In the genomic region with DNA sequence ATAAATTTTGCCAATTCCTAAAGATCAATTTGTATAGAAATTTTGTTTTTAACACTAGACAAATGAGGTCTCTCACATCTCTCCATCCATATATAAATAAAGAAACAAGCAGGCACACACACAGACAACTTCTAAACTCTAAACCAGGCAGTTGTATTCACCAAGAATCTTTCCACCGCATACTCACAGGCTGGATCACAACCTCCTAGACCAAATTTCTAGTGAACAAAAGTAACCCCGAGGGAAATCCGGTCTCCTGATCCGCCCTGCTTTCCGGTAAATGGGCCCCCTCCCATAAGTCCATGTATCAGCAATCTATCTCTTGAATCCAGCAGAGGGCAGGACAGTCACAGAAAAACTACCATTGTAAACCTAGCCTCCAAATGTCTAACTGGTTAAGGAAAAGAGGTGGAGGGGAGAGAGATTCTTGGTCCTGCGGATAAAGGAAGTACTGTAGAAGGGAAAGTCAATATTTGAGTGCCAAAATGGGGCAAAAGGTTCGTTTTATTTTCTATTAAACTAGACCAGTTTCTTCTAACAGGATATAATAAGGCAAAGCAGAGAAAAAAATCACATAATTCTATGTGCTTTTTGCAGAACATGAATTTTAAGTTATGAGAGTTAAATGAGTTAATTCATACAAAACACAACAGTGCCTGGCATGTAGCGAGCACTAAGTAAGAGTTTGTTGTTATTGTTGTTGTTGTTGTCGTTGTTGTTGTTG, we compare ENCODE assay signal across 8 cellular contexts. TPM values are rescaled to one million over a fixed set of nuclear protein-coding genes. Genes with fewer than 3 reads are reported as not detected.
DNase-seq lines count a peak whose midpoint lies in the region; ATAC-seq and TF ChIP-seq lines count a peak whose summit lies in the region.

No MANE protein-coding gene starts in this region.

- peak overlapping the region; percentile 83 for H3K27ac ChIP-seq in cingulate gyrus (ENCODE audit: low read depth, low read length)

- peak; percentile 39 for ATAC-seq in HG03103 (IDR thresholded peaks at IDR 0.05; ENCODE audit: low read depth, unreplicated experiment)
- peak; percentile 54 for ATAC-seq in left colon
- ATAC-seq in HG03039 (IDR thresholded peaks at IDR 0.05; ENCODE audit: unreplicated experiment): no peak

- intact Hi-C loops in left colon (cut with DNase I, micrococcal nuclease): loop anchor here (2.0 to 5.0 kb wide), 2 partner anchors 141 to 144 kb away; no protein-coding TSS in a partner anchor

- TF ChIP-seq CTCF in GM12865 (IDR thresholded peaks at IDR 0.05; ENCODE audit: insufficient read depth, low read depth, low read length, missing control alignments): peak; percentile 62

- H3K4me3 ChIP-seq in GM12865 (ENCODE audit: low read depth, low read length): peak overlapping the region; percentile 29; the same call in 1 of the 2 replicates

- peak; percentile 88 for DNase-seq in GM12865 (ENCODE audit: low read depth)
- peak; percentile 33 for DNase-seq in NCI-H226
- DNase-seq in activated CD4-positive, CD25-positive, alpha-beta regulatory T cell (lab: John Stamatoyannopoulos, UW): peak; percentile 7 to 37 (median 13)
- DNase-seq in left colon: peak; percentile 44 to 58
- peak; percentile 52 to 67 for DNase-seq in stimulated activated CD4-positive, alpha-beta T cell treated with anti-CD3 and anti-CD28 coated beads, Interleukin-2, amount 100 ng/mL, for 24 hours

RNA-seq across cellular contexts. Expression of a gene that starts 4.8 kb away (rescaled TPM):
- total RNA-seq in left colon: 10 to 100 TPM; 15.3 to 16.6 TPM

RNA-seq across cellular contexts. Expression of a gene that starts 56.2 kb away (rescaled TPM):
- 10 to 100 TPM; 56.7 to 75.9 TPM for total RNA-seq in left colon

Comparison
In these comparisons a context has a peak if more than half of its experiments do, and no peak if none do; other contexts are left out.
1. DNase-seq: peak in every context shown above with its lines; median percentile 88 in GM12865; 60 in stimulated activated CD4-positive, alpha-beta T cell treated with anti-CD3 and anti-CD28 coated beads, Interleukin-2, amount 100 ng/mL, for 24 hours; 51 in left colon; 33 in NCI-H226; 13 in activated CD4-positive, CD25-positive, alpha-beta regulatory T cell.